3 cellular contexts compared by ENCODE assay signal in the genomic region with DNA sequence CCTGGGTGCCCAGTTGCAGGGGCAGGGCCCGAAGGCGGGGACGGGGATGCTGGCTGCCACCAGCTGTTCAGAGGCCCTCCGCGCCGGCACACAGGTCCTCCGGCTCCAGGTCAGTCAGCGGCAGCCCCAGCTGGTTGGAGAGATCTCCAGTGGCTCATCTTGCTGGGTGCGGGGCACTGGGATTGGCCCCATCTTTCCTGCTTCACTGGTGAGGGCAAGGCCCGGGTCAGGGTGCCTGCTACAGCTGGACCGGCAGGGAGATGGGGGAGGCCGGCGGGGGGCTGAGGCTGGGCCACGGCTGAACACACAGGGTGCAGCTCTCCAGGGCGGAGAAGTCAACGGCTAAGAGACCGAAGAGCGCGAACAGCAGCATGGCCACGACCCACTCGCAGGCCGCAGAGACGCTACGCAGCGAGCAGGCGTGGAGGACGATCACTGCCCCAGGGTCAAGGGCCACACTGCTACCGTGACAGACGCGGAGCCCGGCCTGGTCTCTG.
TF ChIP-seq lines count a peak whose summit lies in the region.

No MANE protein-coding gene starts in this region.

TF ChIP-seq in SK-N-SH, 30 proteins besides CTCF, POLR2A, EP300 and RAD21:
- TF ChIP-seq, protein P1, sequence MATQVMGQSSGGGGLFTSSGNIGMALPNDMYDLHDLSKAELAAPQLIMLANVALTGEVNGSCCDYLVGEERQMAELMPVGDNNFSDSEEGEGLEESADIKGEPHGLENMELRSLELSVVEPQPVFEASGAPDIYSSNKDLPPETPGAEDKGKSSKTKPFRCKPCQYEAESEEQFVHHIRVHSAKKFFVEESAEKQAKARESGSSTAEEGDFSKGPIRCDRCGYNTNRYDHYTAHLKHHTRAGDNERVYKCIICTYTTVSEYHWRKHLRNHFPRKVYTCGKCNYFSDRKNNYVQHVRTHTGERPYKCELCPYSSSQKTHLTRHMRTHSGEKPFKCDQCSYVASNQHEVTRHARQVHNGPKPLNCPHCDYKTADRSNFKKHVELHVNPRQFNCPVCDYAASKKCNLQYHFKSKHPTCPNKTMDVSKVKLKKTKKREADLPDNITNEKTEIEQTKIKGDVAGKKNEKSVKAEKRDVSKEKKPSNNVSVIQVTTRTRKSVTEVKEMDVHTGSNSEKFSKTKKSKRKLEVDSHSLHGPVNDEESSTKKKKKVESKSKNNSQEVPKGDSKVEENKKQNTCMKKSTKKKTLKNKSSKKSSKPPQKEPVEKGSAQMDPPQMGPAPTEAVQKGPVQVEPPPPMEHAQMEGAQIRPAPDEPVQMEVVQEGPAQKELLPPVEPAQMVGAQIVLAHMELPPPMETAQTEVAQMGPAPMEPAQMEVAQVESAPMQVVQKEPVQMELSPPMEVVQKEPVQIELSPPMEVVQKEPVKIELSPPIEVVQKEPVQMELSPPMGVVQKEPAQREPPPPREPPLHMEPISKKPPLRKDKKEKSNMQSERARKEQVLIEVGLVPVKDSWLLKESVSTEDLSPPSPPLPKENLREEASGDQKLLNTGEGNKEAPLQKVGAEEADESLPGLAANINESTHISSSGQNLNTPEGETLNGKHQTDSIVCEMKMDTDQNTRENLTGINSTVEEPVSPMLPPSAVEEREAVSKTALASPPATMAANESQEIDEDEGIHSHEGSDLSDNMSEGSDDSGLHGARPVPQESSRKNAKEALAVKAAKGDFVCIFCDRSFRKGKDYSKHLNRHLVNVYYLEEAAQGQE (IDR thresholded peaks at IDR 0.05; ENCODE audit: low read depth, low read length): no peak
- no peak for TF ChIP-seq POLR2AphosphoS5 (IDR thresholded peaks at IDR 0.05; ENCODE audit: low read depth, low read length)

TF ChIP-seq in SK-N-SH treated with all-trans-retinoic acid at 6 μM for 48 hours, 23 proteins besides CTCF, POLR2A, EP300 and RAD21:
- no peak for TF ChIP-seq ZNF70 (CRISPR knock-in tag; IDR thresholded peaks at IDR 0.05)
- TF ChIP-seq TOX (CRISPR knock-in tag; IDR thresholded peaks at IDR 0.05; ENCODE audit: borderline replicate concordance): no peak
- no peak for TF ChIP-seq BACH2 (CRISPR knock-in tag; IDR thresholded peaks at IDR 0.05; ENCODE audit: borderline replicate concordance)
- no peak for TF ChIP-seq CSDC2 (CRISPR knock-in tag; IDR thresholded peaks at IDR 0.05)
- TF ChIP-seq ZNF565 (CRISPR knock-in tag; conservative IDR thresholded peaks at IDR 0.05; ENCODE audit: low read depth): no peak
- TF ChIP-seq, protein P2, sequence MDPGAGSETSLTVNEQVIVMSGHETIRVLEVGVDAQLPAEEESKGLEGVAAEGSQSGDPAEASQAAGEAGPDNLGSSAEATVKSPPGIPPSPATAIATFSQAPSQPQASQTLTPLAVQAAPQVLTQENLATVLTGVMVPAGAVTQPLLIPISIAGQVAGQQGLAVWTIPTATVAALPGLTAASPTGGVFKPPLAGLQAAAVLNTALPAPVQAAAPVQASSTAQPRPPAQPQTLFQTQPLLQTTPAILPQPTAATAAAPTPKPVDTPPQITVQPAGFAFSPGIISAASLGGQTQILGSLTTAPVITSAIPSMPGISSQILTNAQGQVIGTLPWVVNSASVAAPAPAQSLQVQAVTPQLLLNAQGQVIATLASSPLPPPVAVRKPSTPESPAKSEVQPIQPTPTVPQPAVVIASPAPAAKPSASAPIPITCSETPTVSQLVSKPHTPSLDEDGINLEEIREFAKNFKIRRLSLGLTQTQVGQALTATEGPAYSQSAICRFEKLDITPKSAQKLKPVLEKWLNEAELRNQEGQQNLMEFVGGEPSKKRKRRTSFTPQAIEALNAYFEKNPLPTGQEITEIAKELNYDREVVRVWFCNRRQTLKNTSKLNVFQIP (CRISPR knock-in tag; IDR thresholded peaks at IDR 0.05; ENCODE audit: borderline replicate concordance, low read depth): no peak
- no peak for TF ChIP-seq ESRRG (CRISPR knock-in tag; IDR thresholded peaks at IDR 0.05)
- no peak for TF ChIP-seq ISL1 (CRISPR knock-in tag; IDR thresholded peaks at IDR 0.05)
- TF ChIP-seq ZNF8 (CRISPR knock-in tag; IDR thresholded peaks at IDR 0.05): no peak

TF ChIP-seq in HepG2, 621 proteins besides CTCF, POLR2A, EP300 and RAD21:
- TF ChIP-seq ZNF468 (CRISPR knock-in tag; IDR thresholded peaks at IDR 0.05) (no peak), ZBTB38 (CRISPR knock-in tag; IDR thresholded peaks at IDR 0.05) (0 out of 2 replicates have a peak, but pooled peaks have one; percentile 49), ZNF563 (CRISPR knock-in tag; IDR thresholded peaks at IDR 0.05) (no peak), PAF1 (CRISPR knock-in tag; IDR thresholded peaks at IDR 0.05) (no peak), MEIS1 (CRISPR knock-in tag; IDR thresholded peaks at IDR 0.05; ENCODE audit: borderline replicate concordance) (no peak), NR2F2 (IDR thresholded peaks at IDR 0.05; ENCODE audit: borderline replicate concordance, low read depth) (no peak), ZNF768 (CRISPR knock-in tag; IDR thresholded peaks at IDR 0.05) (peak; percentile 34; the same call in 1 of the 2 replicates)
- TF ChIP-seq, protein P3, sequence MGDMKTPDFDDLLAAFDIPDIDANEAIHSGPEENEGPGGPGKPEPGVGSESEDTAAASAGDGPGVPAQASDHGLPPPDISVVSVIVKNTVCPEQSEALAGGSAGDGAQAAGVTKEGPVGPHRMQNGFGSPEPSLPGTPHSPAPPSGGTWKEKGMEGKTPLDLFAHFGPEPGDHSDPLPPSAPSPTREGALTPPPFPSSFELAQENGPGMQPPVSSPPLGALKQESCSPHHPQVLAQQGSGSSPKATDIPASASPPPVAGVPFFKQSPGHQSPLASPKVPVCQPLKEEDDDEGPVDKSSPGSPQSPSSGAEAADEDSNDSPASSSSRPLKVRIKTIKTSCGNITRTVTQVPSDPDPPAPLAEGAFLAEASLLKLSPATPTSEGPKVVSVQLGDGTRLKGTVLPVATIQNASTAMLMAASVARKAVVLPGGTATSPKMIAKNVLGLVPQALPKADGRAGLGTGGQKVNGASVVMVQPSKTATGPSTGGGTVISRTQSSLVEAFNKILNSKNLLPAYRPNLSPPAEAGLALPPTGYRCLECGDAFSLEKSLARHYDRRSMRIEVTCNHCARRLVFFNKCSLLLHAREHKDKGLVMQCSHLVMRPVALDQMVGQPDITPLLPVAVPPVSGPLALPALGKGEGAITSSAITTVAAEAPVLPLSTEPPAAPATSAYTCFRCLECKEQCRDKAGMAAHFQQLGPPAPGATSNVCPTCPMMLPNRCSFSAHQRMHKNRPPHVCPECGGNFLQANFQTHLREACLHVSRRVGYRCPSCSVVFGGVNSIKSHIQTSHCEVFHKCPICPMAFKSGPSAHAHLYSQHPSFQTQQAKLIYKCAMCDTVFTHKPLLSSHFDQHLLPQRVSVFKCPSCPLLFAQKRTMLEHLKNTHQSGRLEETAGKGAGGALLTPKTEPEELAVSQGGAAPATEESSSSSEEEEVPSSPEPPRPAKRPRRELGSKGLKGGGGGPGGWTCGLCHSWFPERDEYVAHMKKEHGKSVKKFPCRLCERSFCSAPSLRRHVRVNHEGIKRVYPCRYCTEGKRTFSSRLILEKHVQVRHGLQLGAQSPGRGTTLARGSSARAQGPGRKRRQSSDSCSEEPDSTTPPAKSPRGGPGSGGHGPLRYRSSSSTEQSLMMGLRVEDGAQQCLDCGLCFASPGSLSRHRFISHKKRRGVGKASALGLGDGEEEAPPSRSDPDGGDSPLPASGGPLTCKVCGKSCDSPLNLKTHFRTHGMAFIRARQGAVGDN (CRISPR knock-in tag; IDR thresholded peaks at IDR 0.05): 0 out of 2 replicates have a peak, but pooled peaks have one; percentile 15
